ENCODE assay signal across 8 cellular contexts in genomic region chr10:43846187-43846680, GRCh38.
DNase-seq lines count a peak whose midpoint lies in the region; ATAC-seq and TF ChIP-seq lines count a peak whose summit lies in the region.

No MANE protein-coding gene starts in this region.

- TF ChIP-seq CTCF in heart left ventricle (IDR thresholded peaks at IDR 0.05) (peak in 3 of 12 donors; percentile 7 to 28 (median 23)), lower leg skin (IDR thresholded peaks at IDR 0.05) (no peak)

- peaks cover 0 to 36% (median 15%) of the 10 kb centered on the region in 12 donors for H3K4me1 ChIP-seq in heart left ventricle

- peak overlapping the region; percentile 43 to 91 (median 67) for H3K27ac ChIP-seq in heart left ventricle

- DNase-seq in activated CD8-positive, alpha-beta memory T cell treated with anti-CD3 and anti-CD28 coated beads, Interleukin-2, amount 50 U/mL, for 4 hours: peak; percentile 24
- DNase-seq in heart left ventricle (peak in 4 of 5 donors; percentile 45 to 78 (median 70)), NCI-H128 (lab: John Stamatoyannopoulos, UW; ENCODE audit: unreplicated experiment) (no peak), lower leg skin (ENCODE audit: low spot score in 2 of 2) (no peak), C1 segment of cervical spinal cord (lab: John Stamatoyannopoulos, UW) (no peak)
- DNase-seq in stimulated activated CD8-positive, alpha-beta memory T cell treated with anti-CD3 and anti-CD28 coated beads, Interleukin-7, amount 100 ng/mL, for 48 hours (ENCODE audit: extremely low read depth in 1 of 2, low read depth in 1 of 2): peak; percentile 3 to 8

- no peaks in the 10 kb centered on the region for H3K9me3 ChIP-seq in heart left ventricle

- 48 to 68% (median 59%) methylated on average over 11 of the region's 11 CpGs for WGBS in heart left ventricle, 4 donors
- 7 to 27% methylated on average over 11 of the region's 11 CpGs for WGBS in lower leg skin, 2 donors

- TF ChIP-seq POLR2A in heart left ventricle (IDR thresholded peaks at IDR 0.05): no peak
- no peak for TF ChIP-seq POLR2A in lower leg skin (IDR thresholded peaks at IDR 0.05)

- H3K36me3 ChIP-seq in heart left ventricle: no peaks in the 10 kb centered on the region

- no peaks in the 10 kb centered on the region for H3K27me3 ChIP-seq in heart left ventricle

- peak; percentile 49 for ATAC-seq in HG02678 (IDR thresholded peaks at IDR 0.05; ENCODE audit: unreplicated experiment)
- ATAC-seq in heart left ventricle: peak in 3 of 4 donors; percentile 61 to 81 (median 64)
- ATAC-seq in HG03520 (IDR thresholded peaks at IDR 0.05; ENCODE audit: unreplicated experiment): no peak

- H3K4me3 ChIP-seq in heart left ventricle (peak overlapping the region in 5 of 12 donors; percentile 0 to 31 (median 8)), lower leg skin (ENCODE audit: low read depth, poor library complexity, severe bottlenecking) (no peak overlapping the region)

- intact Hi-C loops in heart left ventricle (cut with DNase I): loop anchor here in 4 of 10 donors (5.0 to 10.0 kb wide), 3 partner anchors 71 to 154 kb away; no protein-coding TSS in a partner anchor
- intact Hi-C loops in lower leg skin (cut with DNase I; ENCODE audit: low total_unique reads): no loop called here

Comparison
In these comparisons a context has a peak if more than half of its experiments do, and no peak if none do; other contexts are left out.
1. DNase-seq: peak in activated CD8-positive, alpha-beta memory T cell treated with anti-CD3 and anti-CD28 coated beads, Interleukin-2, amount 50 U/mL, for 4 hours (single experiment), heart left ventricle (4 of 5) and stimulated activated CD8-positive, alpha-beta memory T cell treated with anti-CD3 and anti-CD28 coated beads, Interleukin-7, amount 100 ng/mL, for 48 hours (2 of 2); none in NCI-H128 (single experiment), lower leg skin (0 of 2) and C1 segment of cervical spinal cord (0 of 14).